In the genomic region with DNA sequence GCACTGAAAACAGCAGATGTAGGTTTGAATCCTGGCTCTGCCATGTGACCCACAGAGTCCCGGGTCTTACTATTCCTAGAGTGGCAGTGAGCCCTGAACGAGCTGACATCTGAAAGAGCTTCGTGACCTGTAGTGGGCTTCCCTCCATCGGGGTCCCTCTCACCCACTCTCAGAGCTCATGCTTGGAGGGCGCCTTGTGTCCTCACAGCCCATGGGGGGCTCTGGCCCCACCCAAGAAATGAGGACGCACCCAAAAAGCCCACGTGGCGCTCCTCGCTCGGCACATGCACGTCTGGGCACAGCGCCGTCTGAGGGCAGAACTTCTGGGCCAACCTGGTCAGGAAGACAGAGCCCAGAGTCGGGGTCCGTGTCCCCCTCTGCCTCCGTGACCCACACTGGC, we compare ENCODE assay signal across 17 cellular contexts. TPM values are rescaled to one million over a fixed set of nuclear protein-coding genes. Genes with fewer than 3 reads are reported as not detected.
A peak's percentile ranks its signal among the peaks of the same experiment; 100 is the strongest.
DNase-seq lines count a peak whose midpoint lies in the region; ATAC-seq and TF ChIP-seq lines count a peak whose summit lies in the region.
"Had no signal": no experiment of that assay in that cellular context is flagged by ENCODE, and none has a peak within 500 bp of the region (broad histone marks: within the 10 kb centered on the region; RNA-seq: fewer than 3 reads in every experiment).

No MANE protein-coding gene starts in this region.

- POLR2A ChIA-PET in activated CD8-positive, alpha-beta T cell treated with anti-CD3 and anti-CD28 coated beads, Interleukin-2, amount 10 ng/mL, durations not matched to agents 7 days and 5 days (lab: Charles Lee): interaction anchor here (1.0 kb wide), 1 partner anchor 80 kb away, joined by 3 read pairs; no protein-coding TSS in a partner anchor

- no peaks in the 10 kb centered on the region for H4K20me1 ChIP-seq in GM23338 (replicated peaks; ENCODE audit: insufficient read depth)

- H3K4me3 ChIP-seq in tibial artery: no peak overlapping the region
- no peak overlapping the region for H3K4me3 ChIP-seq in gastrocnemius medialis
- H3K4me3 ChIP-seq in GM23338: no peak overlapping the region
- H3K4me3 ChIP-seq: ovary had no signal

- H3K79me2 ChIP-seq in GM23338 (replicated peaks; ENCODE audit: insufficient read depth): peaks cover 6% of the 10 kb centered on the region; the same call in 1 of the 2 replicates

- peaks cover 13 to 46% of the 10 kb centered on the region in 2 donors for H3K36me3 Mint-ChIP-seq in activated T-cell treated with anti-CD3 and anti-CD28 coated beads, Interleukin-2, amount 50 U/mL, for 72 hours (ENCODE audit: insufficient read depth in 2 of 2)
- peaks cover 73% of the 10 kb centered on the region for H3K36me3 Mint-ChIP-seq in activated CD8-positive, alpha-beta T cell treated with anti-CD3 and anti-CD28 coated beads, Interleukin-2, amount 10 ng/mL, durations not matched to agents 7 days and 5 days (ENCODE audit: low read depth)
- peaks cover 17% of the 10 kb centered on the region; the same call in 1 of the 3 replicates for H3K36me3 Mint-ChIP-seq in GM23338 (ENCODE audit: low read depth)

- H3K27ac ChIP-seq in tibial artery: peak overlapping the region; percentile 60 to 73
- no peak overlapping the region for H3K27ac ChIP-seq in gastrocnemius medialis
- H3K27ac ChIP-seq in GM23338 (ENCODE audit: low read depth): no peak overlapping the region
- H3K27ac ChIP-seq: ovary had no signal

- no peak for TF ChIP-seq POLR2A in gastrocnemius medialis (IDR thresholded peaks at IDR 0.05)

- in situ Hi-C loops in gastrocnemius medialis (cut with MboI; ENCODE audit: low sequenced_read_pairs in 4 of 4): no loop called here

- no peaks in the 10 kb centered on the region for H3F3A ChIP-seq in GM23338 (replicated peaks; ENCODE audit: low read depth)

- H3K4me1 ChIP-seq in tibial artery (peaks cover 0 to 62% (median 50%) of the 10 kb centered on the region in 4 donors), gastrocnemius medialis (peaks cover 11% of the 10 kb centered on the region in 2 donors), GM23338 (ENCODE audit: insufficient read depth) (no peaks in the 10 kb centered on the region)

- H3K9me3 ChIP-seq in tibial artery (no peaks in the 10 kb centered on the region), gastrocnemius medialis (no peaks in the 10 kb centered on the region)
- H3K9me3 ChIP-seq: ovary had no signal

- no peak overlapping the region for H2AFZ ChIP-seq in GM23338

- peak overlapping the region; percentile 35 to 59 for H3K4me3 Mint-ChIP-seq in activated T-cell treated with anti-CD3 and anti-CD28 coated beads, Interleukin-2, amount 50 U/mL, for 72 hours
- H3K4me3 Mint-ChIP-seq in activated CD8-positive, alpha-beta T cell treated with anti-CD3 and anti-CD28 coated beads, Interleukin-2, amount 10 ng/mL, durations not matched to agents 7 days and 5 days: peak overlapping the region; percentile 38
- no peak overlapping the region for H3K4me3 Mint-ChIP-seq in GM23338
- H3K4me3 Mint-ChIP-seq: activated CD4-positive, alpha-beta T cell treated with anti-CD3 and anti-CD28 coated beads, Interleukin-2, amount 10 ng/mL, durations not matched to agents 7 days and 5 days; endodermal cell; HFFc6 had no signal

- CTCF ChIA-PET in activated CD8-positive, alpha-beta T cell treated with anti-CD3 and anti-CD28 coated beads, Interleukin-2, amount 10 ng/mL, durations not matched to agents 7 days and 5 days (lab: Charles Lee): interaction anchor here (0.9 to 19.1 kb wide), 6 partner anchors 10 to 457 kb away, joined by 3 to 268 read pairs (median 3); partner anchors contain the start of gene LBH

- H3K9me2 ChIP-seq in GM23338 (ENCODE audit: insufficient read depth): no peaks in the 10 kb centered on the region

- peaks cover 2 to 7% of the 10 kb centered on the region in 2 donors for H3K9me3 Mint-ChIP-seq in activated T-cell treated with anti-CD3 and anti-CD28 coated beads, Interleukin-2, amount 50 U/mL, for 72 hours
- no peaks in the 10 kb centered on the region for H3K9me3 Mint-ChIP-seq in activated CD8-positive, alpha-beta T cell treated with anti-CD3 and anti-CD28 coated beads, Interleukin-2, amount 10 ng/mL, durations not matched to agents 7 days and 5 days (ENCODE audit: insufficient read depth)
- H3K9me3 Mint-ChIP-seq in GM23338: no peaks in the 10 kb centered on the region
- H3K9me3 Mint-ChIP-seq: endodermal cell, HFFc6 had no signal

- intact Hi-C loops in tibial artery (cut with DNase I; ENCODE audit: low total_unique reads): no loop called here
- intact Hi-C loops in gastrocnemius medialis (cut with DNase I; ENCODE audit: low total_unique reads): no loop called here

- TF ChIP-seq CTCF in tibial artery (IDR thresholded peaks at IDR 0.05): no peak
- TF ChIP-seq CTCF in gastrocnemius medialis (IDR thresholded peaks at IDR 0.05 in 4 of 5, conservative IDR thresholded peaks at IDR 0.05 in 1 of 5): no peak
- TF ChIP-seq CTCF in GM23338 (conservative IDR thresholded peaks at IDR 0.05; ENCODE audit: low read depth in 2 of 2): no peak

- H3K27ac Mint-ChIP-seq in activated T-cell treated with anti-CD3 and anti-CD28 coated beads, Interleukin-2, amount 50 U/mL, for 72 hours: no peak overlapping the region
- peak overlapping the region; percentile 81 for H3K27ac Mint-ChIP-seq in activated CD8-positive, alpha-beta T cell treated with anti-CD3 and anti-CD28 coated beads, Interleukin-2, amount 10 ng/mL, durations not matched to agents 7 days and 5 days
- H3K27ac Mint-ChIP-seq in GM23338: no peak overlapping the region
- H3K27ac Mint-ChIP-seq: endodermal cell, HFFc6 had no signal

- DNase-seq in activated T-cell treated with anti-CD3 and anti-CD28 coated beads, Interleukin-2, amount 50 U/mL, for 72 hours: no peak
- DNase-seq in activated T-cell treated with anti-CD3 and anti-CD28 coated beads for 4 hours (no peak), mesenteric fat pad (ENCODE audit: low spot score) (peak; percentile 79), tibial artery (no peak), gastrocnemius medialis (no peak), GM23338 (ENCODE audit: low spot score) (no peak)
- DNase-seq in activated CD8-positive, alpha-beta T cell treated with anti-CD3 and anti-CD28 coated beads, Interleukin-2, amount 10 ng/mL, durations not matched to agents 7 days and 5 days: no peak
- DNase-seq: activated CD4-positive, alpha-beta T cell treated with anti-CD3 and anti-CD28 coated beads, Interleukin-2, amount 10 ng/mL, durations not matched to agents 7 days and 5 days; activated gamma-delta T cell treated with Interleukin-2 at 50 U/mL for 16 hours; endodermal cell; HFFc6; NCI-H226; ovary; SIG-M5; small intestine; T1000 had no signal

- H3K4me1 Mint-ChIP-seq in activated T-cell treated with anti-CD3 and anti-CD28 coated beads, Interleukin-2, amount 50 U/mL, for 72 hours (ENCODE audit: low read depth): peaks cover 92% of the 10 kb centered on the region
- H3K4me1 Mint-ChIP-seq in activated CD8-positive, alpha-beta T cell treated with anti-CD3 and anti-CD28 coated beads, Interleukin-2, amount 10 ng/mL, durations not matched to agents 7 days and 5 days (ENCODE audit: low read depth): peaks cover 86% of the 10 kb centered on the region
- H3K4me1 Mint-ChIP-seq in GM23338: peaks cover 4% of the 10 kb centered on the region; the same call in 1 of the 3 replicates

- no peak overlapping the region for H3K4me2 ChIP-seq in GM23338

- H3K36me3 ChIP-seq in tibial artery (peaks cover 34 to 42% (median 40%) of the 10 kb centered on the region in 3 donors), gastrocnemius medialis (no peaks in the 10 kb centered on the region), GM23338 (ENCODE audit: insufficient read depth) (no peaks in the 10 kb centered on the region)
- H3K36me3 ChIP-seq: ovary had no signal

- no peak for ATAC-seq in activated T-cell treated with anti-CD3 and anti-CD28 coated beads, Interleukin-2, amount 50 U/mL, for 72 hours (replicated peaks in 1 of 2)
- ATAC-seq in activated CD8-positive, alpha-beta T cell treated with anti-CD3 and anti-CD28 coated beads, Interleukin-2, amount 10 ng/mL, durations not matched to agents 7 days and 5 days: no peak
- ATAC-seq in gastrocnemius medialis (no peak), GM21723 (IDR thresholded peaks at IDR 0.05; ENCODE audit: unreplicated experiment) (no peak), GM23338 (no peak)

- H3K27me3 ChIP-seq in tibial artery: no peaks in the 10 kb centered on the region
- H3K27me3 ChIP-seq in gastrocnemius medialis: no peaks in the 10 kb centered on the region
- H3K27me3 ChIP-seq in GM23338 (ENCODE audit: insufficient read depth): no peaks in the 10 kb centered on the region
- H3K27me3 ChIP-seq: ovary had no signal

- H3K27me3 Mint-ChIP-seq in activated T-cell treated with anti-CD3 and anti-CD28 coated beads, Interleukin-2, amount 50 U/mL, for 72 hours (ENCODE audit: low read depth): no peaks in the 10 kb centered on the region
- H3K27me3 Mint-ChIP-seq in activated CD8-positive, alpha-beta T cell treated with anti-CD3 and anti-CD28 coated beads, Interleukin-2, amount 10 ng/mL, durations not matched to agents 7 days and 5 days (ENCODE audit: low read depth): no peaks in the 10 kb centered on the region
- no peaks in the 10 kb centered on the region for H3K27me3 Mint-ChIP-seq in GM23338 (ENCODE audit: insufficient read depth, low read depth, poor library complexity)
- H3K27me3 Mint-ChIP-seq: activated CD4-positive, alpha-beta T cell treated with anti-CD3 and anti-CD28 coated beads, Interleukin-2, amount 10 ng/mL, durations not matched to agents 7 days and 5 days had no signal

TF ChIP-seq in GM23338, 12 proteins besides CTCF, POLR2A, EP300 and RAD21 (continues in another document):
- TF ChIP-seq NANOG (IDR thresholded peaks at IDR 0.05; ENCODE audit: borderline replicate concordance) (no peak), POLR2AphosphoS5 (IDR thresholded peaks at IDR 0.05; ENCODE audit: low read depth) (no peak)
- TF ChIP-seq, protein P1, sequence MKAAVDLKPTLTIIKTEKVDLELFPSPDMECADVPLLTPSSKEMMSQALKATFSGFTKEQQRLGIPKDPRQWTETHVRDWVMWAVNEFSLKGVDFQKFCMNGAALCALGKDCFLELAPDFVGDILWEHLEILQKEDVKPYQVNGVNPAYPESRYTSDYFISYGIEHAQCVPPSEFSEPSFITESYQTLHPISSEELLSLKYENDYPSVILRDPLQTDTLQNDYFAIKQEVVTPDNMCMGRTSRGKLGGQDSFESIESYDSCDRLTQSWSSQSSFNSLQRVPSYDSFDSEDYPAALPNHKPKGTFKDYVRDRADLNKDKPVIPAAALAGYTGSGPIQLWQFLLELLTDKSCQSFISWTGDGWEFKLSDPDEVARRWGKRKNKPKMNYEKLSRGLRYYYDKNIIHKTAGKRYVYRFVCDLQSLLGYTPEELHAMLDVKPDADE (IDR thresholded peaks at IDR 0.05): no peak

RNA-seq across cellular contexts. Expression of gene LBH, which starts 23.7 kb away (rescaled TPM):
- total RNA-seq in activated T-cell treated with anti-CD3 and anti-CD28 coated beads, Interleukin-2, amount 50 U/mL, for 72 hours: 100 to 1,000 TPM; 129 to 133 TPM
- total RNA-seq in activated CD8-positive, alpha-beta T cell treated with anti-CD3 and anti-CD28 coated beads, Interleukin-2, amount 10 ng/mL, durations not matched to agents 7 days and 5 days: 100 to 1,000 TPM in 1 of 2 experiments, 10 to 100 TPM in 1; 97.0 to 100 TPM
- total RNA-seq in mesenteric fat pad: 34.9 TPM
- 10 to 100 TPM in 2 of 4 donors, 1 to 10 TPM in 2; 5.4 to 37.6 (median 12.5) TPM for total RNA-seq in gastrocnemius medialis
- total RNA-seq in GM23338 (2014; rRNA removed; shearing (Covaris generic)): 21.0 and 30.3 TPM in 2 replicates
- polyA plus RNA-seq in GM23338 (2016; fragmentation: Nextera tagmentation; extraction: Ambion mirVana): 17.5 and 21.1 TPM in 2 replicates

Comparison
In these comparisons a context has a peak if more than half of its experiments do, and no peak if none do; other contexts are left out.
1. H3K27ac ChIP-seq: peak in tibial artery (2 of 2); none in gastrocnemius medialis (0 of 4) and GM23338 (single experiment).